Comparison of ENCODE assay signal across 9 cellular contexts in genomic region chr10:110074298-110074697, GRCh38.
DNase-seq lines count a peak whose midpoint lies in the region; ATAC-seq, FAIRE-seq and TF ChIP-seq lines count a peak whose summit lies in the region.
"Had no signal": no experiment of that assay in that cellular context is flagged by ENCODE, and none has a peak within 500 bp of the region (broad histone marks: within the 10 kb centered on the region; RNA-seq: fewer than 3 reads in every experiment).

No MANE protein-coding gene starts in this region.

- intact Hi-C loops in CD4-positive, alpha-beta T cell (cut with DNase I, micrococcal nuclease) = loop anchor here in 1 of 2 experiments (5.0 kb wide), 1 partner anchor 62 kb away; no protein-coding TSS in a partner anchor

- ATAC-seq in CD4-positive, alpha-beta T cell (ENCODE audit: poor library complexity) = no peak
- no peak for ATAC-seq in activated naive CD8-positive, alpha-beta T cell treated with anti-CD3 and anti-CD28 coated beads, Interleukin-2, amount 10 ng/mL, durations not matched to agents 7 days and 5 days (ENCODE audit: low read depth)

- FAIRE-seq in urothelium cell line (lab: Jason Lieb, UNC) = no peak

- DNase-seq in CD4-positive, alpha-beta T cell = no peak
- DNase-seq in activated naive CD8-positive, alpha-beta T cell treated with anti-CD3 and anti-CD28 coated beads, Interleukin-2, amount 10 ng/mL, durations not matched to agents 7 days and 5 days = no peak
- no peak for DNase-seq in mesothelial cell of epicardium (ENCODE audit: low spot score in 2 of 2, unreplicated experiment in 2 of 2)
- no peak for DNase-seq in urothelium cell line (ENCODE audit: low spot score)
- DNase-seq in HuH-7 (ENCODE audit: low spot score) = no peak
- DNase-seq in retina = no peak
- DNase-seq in T1000 (lab: John Stamatoyannopoulos, UW) = no peak
- DNase-seq: NCI-H748 treated with DMSO at 0.1 percent for 48 hours had no signal

- POLR2A ChIA-PET in CD4-positive, alpha-beta T cell (lab: Charles Lee) = interaction anchor here (0.6 to 7.0 kb wide), 9 partner anchors 10 to 164 kb away, joined by 3 to 69 read pairs (median 5); partner anchors contain the start of gene ADD3
- POLR2A ChIA-PET in activated naive CD8-positive, alpha-beta T cell treated with anti-CD3 and anti-CD28 coated beads, Interleukin-2, amount 10 ng/mL, durations not matched to agents 7 days and 5 days (lab: Charles Lee) = interaction anchor here (2.3 kb wide), 1 partner anchor 66 kb away, joined by 12 read pairs; the partner anchor contains the start of gene ADD3

- peak overlapping the region; percentile 50 for H3K4me3 Mint-ChIP-seq in CD4-positive, alpha-beta T cell
- H3K4me3 Mint-ChIP-seq in IgD-negative memory B cell = peak overlapping the region in 3 of 4 donors; percentile 36 to 81 (median 72)
- peak overlapping the region; percentile 26 for H3K4me3 Mint-ChIP-seq in activated naive CD8-positive, alpha-beta T cell treated with anti-CD3 and anti-CD28 coated beads, Interleukin-2, amount 10 ng/mL, durations not matched to agents 7 days and 5 days
- no peak overlapping the region for H3K4me3 Mint-ChIP-seq in mesothelial cell of epicardium

- TF ChIP-seq CTCF in CD4-positive, alpha-beta T cell (IDR thresholded peaks at IDR 0.05) = no peak
- TF ChIP-seq CTCF in mesothelial cell of epicardium (IDR thresholded peaks at IDR 0.05; ENCODE audit: unreplicated experiment) = no peak

- CTCF ChIA-PET in CD4-positive, alpha-beta T cell (lab: Charles Lee) = interaction anchor here (1.0 to 1.3 kb wide), 3 partner anchors 9 to 68 kb away, joined by 3 to 4 read pairs (median 3); no protein-coding TSS in a partner anchor

- H3K27ac ChIP-seq in CD4-positive, alpha-beta T cell (ENCODE audit: low read depth, low read length) = no peak overlapping the region

- H3K27me3 Mint-ChIP-seq in CD4-positive, alpha-beta T cell = no peaks in the 10 kb centered on the region
- H3K27me3 Mint-ChIP-seq in IgD-negative memory B cell (no peaks in the 10 kb centered on the region), mesothelial cell of epicardium (ENCODE audit: low read depth) (no peaks in the 10 kb centered on the region)
- H3K27me3 Mint-ChIP-seq in activated naive CD8-positive, alpha-beta T cell treated with anti-CD3 and anti-CD28 coated beads, Interleukin-2, amount 10 ng/mL, durations not matched to agents 7 days and 5 days = no peaks in the 10 kb centered on the region

- H3K27me3 ChIP-seq in CD4-positive, alpha-beta T cell (ENCODE audit: control insufficient read depth, insufficient read depth, low read length) = no peaks in the 10 kb centered on the region

- H3K4me1 Mint-ChIP-seq in CD4-positive, alpha-beta T cell (ENCODE audit: low read depth) = peaks cover 92% of the 10 kb centered on the region
- H3K4me1 Mint-ChIP-seq in IgD-negative memory B cell (peaks cover 56 to 64% (median 58%) of the 10 kb centered on the region in 3 donors), mesothelial cell of epicardium (peaks cover 69% of the 10 kb centered on the region)
- peaks cover 76% of the 10 kb centered on the region for H3K4me1 Mint-ChIP-seq in activated naive CD8-positive, alpha-beta T cell treated with anti-CD3 and anti-CD28 coated beads, Interleukin-2, amount 10 ng/mL, durations not matched to agents 7 days and 5 days

- H3K36me3 Mint-ChIP-seq in CD4-positive, alpha-beta T cell (ENCODE audit: low read depth) = peaks cover 11% of the 10 kb centered on the region
- H3K36me3 Mint-ChIP-seq in IgD-negative memory B cell (peaks cover 6% of the 10 kb centered on the region), mesothelial cell of epicardium (no peaks in the 10 kb centered on the region)
- peaks cover 6% of the 10 kb centered on the region for H3K36me3 Mint-ChIP-seq in activated naive CD8-positive, alpha-beta T cell treated with anti-CD3 and anti-CD28 coated beads, Interleukin-2, amount 10 ng/mL, durations not matched to agents 7 days and 5 days

- peak overlapping the region; percentile 87 for H3K27ac Mint-ChIP-seq in CD4-positive, alpha-beta T cell
- H3K27ac Mint-ChIP-seq in IgD-negative memory B cell (peak overlapping the region in 2 of 3 donors; percentile 58 to 88), mesothelial cell of epicardium (peak overlapping the region; percentile 88)
- peak overlapping the region; percentile 73 for H3K27ac Mint-ChIP-seq in activated naive CD8-positive, alpha-beta T cell treated with anti-CD3 and anti-CD28 coated beads, Interleukin-2, amount 10 ng/mL, durations not matched to agents 7 days and 5 days

- H3K9me3 Mint-ChIP-seq in CD4-positive, alpha-beta T cell = no peaks in the 10 kb centered on the region
- H3K9me3 Mint-ChIP-seq in IgD-negative memory B cell (no peaks in the 10 kb centered on the region), mesothelial cell of epicardium (no peaks in the 10 kb centered on the region)
- no peaks in the 10 kb centered on the region for H3K9me3 Mint-ChIP-seq in activated naive CD8-positive, alpha-beta T cell treated with anti-CD3 and anti-CD28 coated beads, Interleukin-2, amount 10 ng/mL, durations not matched to agents 7 days and 5 days

- H3K9me3 ChIP-seq in CD4-positive, alpha-beta T cell (ENCODE audit: control insufficient read depth, low read length) = no peaks in the 10 kb centered on the region
